ENCODE assay signal across 22 cellular contexts in the genomic region with DNA sequence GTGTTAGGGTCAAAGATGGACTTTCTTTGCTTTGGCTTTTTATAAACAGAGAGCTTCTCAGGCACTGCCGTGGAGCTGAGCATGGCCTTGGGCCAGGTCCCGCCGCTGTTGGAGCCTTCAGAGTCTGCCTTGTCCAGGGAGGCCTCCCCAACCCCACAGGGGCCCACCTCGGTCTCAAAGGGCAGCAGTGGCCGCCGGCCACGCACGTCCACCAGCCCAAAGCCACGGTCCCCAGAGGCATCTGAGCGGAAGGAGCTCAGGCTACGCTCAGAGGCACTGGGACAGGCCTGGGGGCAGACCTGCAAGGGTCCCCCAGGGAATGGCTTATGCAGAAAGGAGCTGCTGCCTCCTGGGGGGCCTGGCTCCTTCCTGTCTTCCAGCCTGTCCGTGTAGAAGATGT.
DNase-seq lines count a peak whose midpoint lies in the region; ATAC-seq, FAIRE-seq and TF ChIP-seq lines count a peak whose summit lies in the region.
"Had no signal": no experiment of that assay in that cellular context is flagged by ENCODE, and none has a peak within 500 bp of the region (broad histone marks: within the 10 kb centered on the region; RNA-seq: fewer than 3 reads in every experiment).

No MANE protein-coding gene starts in this region.

- H3K9me3 Mint-ChIP-seq in endodermal cell: no peaks in the 10 kb centered on the region

- H3K9me2 ChIP-seq in PC-3 (replicated peaks; ENCODE audit: low read length): no peaks in the 10 kb centered on the region

- H3K36me3 Mint-ChIP-seq in endodermal cell (ENCODE audit: low read depth): peaks cover 64% of the 10 kb centered on the region

- CTCF ChIA-PET in PC-3 (lab: Charles Lee): interaction anchor here (0.7 kb wide), 1 partner anchor 84 kb away, joined by 7 read pairs; no protein-coding TSS in a partner anchor

- H3K36me3 ChIP-seq in BLaER1: peaks cover 45% of the 10 kb centered on the region
- peaks cover 73% of the 10 kb centered on the region for H3K36me3 ChIP-seq in PC-3 (ENCODE audit: low read depth, low read length)
- peaks cover 58% of the 10 kb centered on the region for H3K36me3 ChIP-seq in endodermal cell (ENCODE audit: control insufficient read depth, insufficient read depth, low read length)
- peaks cover 68% of the 10 kb centered on the region for H3K36me3 ChIP-seq in lower lobe of right lung

- POLR2A ChIA-PET in PC-3 (lab: Charles Lee; ENCODE audit: unreplicated experiment): no interaction called here

- H3K27ac ChIP-seq in BLaER1 (no peak overlapping the region), PC-3 (ENCODE audit: low read length) (no peak overlapping the region), endodermal cell (ENCODE audit: low read depth, low read length) (no peak overlapping the region), lower lobe of right lung (no peak overlapping the region)
- H3K27ac ChIP-seq: A549, C4-2B, SK-N-MC had no signal

- WGBS in endodermal cell (ENCODE audit: insufficient coverage in 1 of 2, insufficient read length in 1 of 2), 2 experiments: 93% methylated on average over 12 of the region's 12 CpGs

- H3F3A ChIP-seq in PC-3 (ENCODE audit: low read length, unreplicated experiment): no peaks in the 10 kb centered on the region

- H3K9me3 ChIP-seq in BLaER1 (no peaks in the 10 kb centered on the region), PC-3 (ENCODE audit: low read length) (no peaks in the 10 kb centered on the region), endodermal cell (ENCODE audit: control insufficient read depth, low read length) (no peaks in the 10 kb centered on the region), lower lobe of right lung (no peaks in the 10 kb centered on the region)
- H3K9me3 ChIP-seq: A549, MG63 had no signal

- H3K27me3 ChIP-seq in BLaER1: no peaks in the 10 kb centered on the region
- no peaks in the 10 kb centered on the region for H3K27me3 ChIP-seq in PC-3 (ENCODE audit: low read length)
- H3K27me3 ChIP-seq in endodermal cell (ENCODE audit: control insufficient read depth, insufficient read depth, low read length, poor library complexity, severe bottlenecking): no peaks in the 10 kb centered on the region
- H3K27me3 ChIP-seq in lower lobe of right lung (ENCODE audit: low read depth): no peaks in the 10 kb centered on the region
- H3K27me3 ChIP-seq: MG63 had no signal

- no peaks in the 10 kb centered on the region for H3K4me1 Mint-ChIP-seq in endodermal cell

- no peak overlapping the region for H2AFZ ChIP-seq in PC-3 (ENCODE audit: low read length)

- peaks cover 20% of the 10 kb centered on the region; the same call in 1 of the 2 replicates for H4K20me1 ChIP-seq in BLaER1
- H4K20me1 ChIP-seq in PC-3 (ENCODE audit: low read length): no peaks in the 10 kb centered on the region

- TF ChIP-seq POLR2A in H54 (IDR thresholded peaks at IDR 0.05; ENCODE audit: low read depth, low read length): no peak
- TF ChIP-seq POLR2A in erythroblast (IDR thresholded peaks at IDR 0.05; ENCODE audit: low read length): no peak

- H3K27me3 Mint-ChIP-seq in endodermal cell (ENCODE audit: insufficient read depth): no peaks in the 10 kb centered on the region

- peak overlapping the region; percentile 92 for H3K4me2 ChIP-seq in BLaER1
- H3K4me2 ChIP-seq in PC-3 (ENCODE audit: low read length): no peak overlapping the region
- H3K4me2 ChIP-seq: A549 had no signal

- ATAC-seq in PC-3 (no peak), lower lobe of right lung (no peak)
- ATAC-seq: A549 had no signal

- H3K27ac Mint-ChIP-seq in endodermal cell: peak overlapping the region; percentile 32

- H3K9ac ChIP-seq in BLaER1: peak overlapping the region; percentile 50; the same call in 1 of the 2 replicates
- H3K9ac ChIP-seq in PC-3 (ENCODE audit: low read length): no peak overlapping the region
- no peak overlapping the region for H3K9ac ChIP-seq in endodermal cell (ENCODE audit: extremely low read depth, low read length, poor library complexity, severe bottlenecking)

- H3K79me2 ChIP-seq in PC-3 (ENCODE audit: low read length): no peaks in the 10 kb centered on the region

- FAIRE-seq in H54 (lab: Jason Lieb, UNC): no peak
- FAIRE-seq: A549, H1 had no signal

- H3K4me3 ChIP-seq in BLaER1: no peak overlapping the region
- no peak overlapping the region for H3K4me3 ChIP-seq in PC-3 (ENCODE audit: low read length)
- no peak overlapping the region for H3K4me3 ChIP-seq in endodermal cell (ENCODE audit: low read length)
- H3K4me3 ChIP-seq in lower lobe of right lung: no peak overlapping the region
- H3K4me3 ChIP-seq: A549, MG63, SK-N-MC had no signal

- intact Hi-C loops in PC-3 (cut with micrococcal nuclease) (no loop called here), lower lobe of right lung (cut with DNase I) (no loop called here)

- TSS peak; percentile 44 for BruUV-seq in PC-3 (replicated peaks; lab: Mats Ljungman, UMichigan)

- TF ChIP-seq CTCF in PC-3 (conservative IDR thresholded peaks at IDR 0.05; ENCODE audit: low read depth, low read length) (no peak), endodermal cell (conservative IDR thresholded peaks at IDR 0.05) (no peak), lower lobe of right lung (IDR thresholded peaks at IDR 0.05) (no peak)

- DNase-seq in PC-3 (no peak), endodermal cell (no peak), lower lobe of right lung (peak; percentile 36), H54 (ENCODE audit: insufficient read length, low spot score) (no peak), erythroblast (lab: John Stamatoyannopoulos, UW) (no peak), medulla oblongata (ENCODE audit: extremely low spot score) (no peak)
- no peak for DNase-seq in activated naive CD4-positive, alpha-beta T cell (lab: John Stamatoyannopoulos, UW)
- DNase-seq: DMS 273 treated with DMSO at 0.1 percent for 48 hours, DND-41, Karpas-422, MG63, NCI-H1048, NCI-H1436, NCI-H1930, NCI-H345, NCI-H526, SHP77 had no signal

- H3K4me3 Mint-ChIP-seq in endodermal cell: no peak overlapping the region

- H3K4me1 ChIP-seq in BLaER1 (peaks cover 57% of the 10 kb centered on the region), PC-3 (ENCODE audit: insufficient read depth, low read length) (no peaks in the 10 kb centered on the region), endodermal cell (ENCODE audit: control insufficient read depth, insufficient read depth, low read length) (no peaks in the 10 kb centered on the region), lower lobe of right lung (no peaks in the 10 kb centered on the region)
- H3K4me1 ChIP-seq: A549 had no signal
